Comparison of ENCODE assay signal across 18 cellular contexts in the genomic region with DNA sequence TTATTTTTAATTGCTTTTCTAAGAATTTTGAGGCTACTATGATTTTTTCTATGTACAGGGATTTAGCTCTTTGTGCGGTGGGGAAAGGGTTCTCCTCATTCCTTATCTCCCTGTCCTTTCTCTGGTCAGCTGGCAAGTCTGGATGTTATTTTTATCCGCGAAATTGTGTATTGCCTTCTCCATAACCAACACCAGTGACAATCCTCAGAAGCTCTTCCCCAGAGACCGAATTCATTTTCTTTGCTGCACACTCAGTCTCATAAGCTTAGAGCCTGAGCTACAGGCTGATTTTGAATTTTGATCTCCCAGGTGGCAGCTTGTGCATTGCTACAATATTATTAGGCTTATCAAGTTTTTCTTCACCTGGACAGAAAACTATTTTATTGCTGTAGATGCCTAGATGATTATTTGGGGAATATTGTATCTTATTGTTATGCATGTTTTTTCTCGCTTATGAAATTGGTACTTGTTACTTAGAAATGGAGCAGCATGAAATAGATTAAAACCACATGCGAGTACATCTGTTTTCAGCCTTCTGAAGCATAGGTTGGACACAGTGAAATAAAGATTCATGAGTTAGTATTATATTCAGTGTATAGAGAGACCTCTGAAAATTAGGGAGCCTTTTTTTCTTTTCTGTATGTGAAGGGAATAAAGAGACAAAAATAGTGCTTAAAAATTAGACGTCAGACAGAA. TPM values are rescaled to one million over a fixed set of nuclear protein-coding genes. Genes with fewer than 3 reads are reported as not detected.
DNase-seq lines count a peak whose midpoint lies in the region; TF ChIP-seq lines count a peak whose summit lies in the region.
"Had no signal": no experiment of that assay in that cellular context is flagged by ENCODE, and none has a peak within 500 bp of the region (broad histone marks: within the 10 kb centered on the region; RNA-seq: fewer than 3 reads in every experiment).

No MANE protein-coding gene starts in this region.

- H3K27me3 Mint-ChIP-seq in HFFc6 (ENCODE audit: insufficient read depth): no peaks in the 10 kb centered on the region
- H3K27me3 Mint-ChIP-seq: activated CD4-positive, alpha-beta T cell treated with anti-CD3 and anti-CD28 coated beads, Interleukin-2, amount 10 ng/mL, durations not matched to agents 7 days and 5 days; stimulated activated memory B cell treated with anti-CD40 and anti-IgM and Interleukin-4, amounts not matched to agents 10 μg/mL and 1 μg/mL and 100 μg/mL, for 72 hours had no signal

- no peak overlapping the region for H3K27ac Mint-ChIP-seq in HFFc6
- H3K27ac Mint-ChIP-seq: activated CD4-positive, alpha-beta T cell treated with anti-CD3 and anti-CD28 coated beads, Interleukin-2, amount 10 ng/mL, durations not matched to agents 7 days and 5 days; stimulated activated memory B cell treated with anti-CD40 and anti-IgM and Interleukin-4, amounts not matched to agents 10 μg/mL and 1 μg/mL and 100 μg/mL, for 72 hours had no signal

- H3K4me3 ChIP-seq in BE2C (ENCODE audit: low read depth, low read length) (peak overlapping the region; percentile 5; the same call in 1 of the 2 replicates), dorsolateral prefrontal cortex (peak overlapping the region in 40 of 59 donors; percentile 2 to 45 (median 27)), mesenchymal stem cell (ENCODE audit: insufficient read depth in 1 of 2, low read depth in 1 of 2, low read length in 2 of 2) (no peak overlapping the region)
- H3K4me3 ChIP-seq: esophagus muscularis mucosa, HAP-1 had no signal

- H3K4me3 Mint-ChIP-seq in HFFc6: no peak overlapping the region
- H3K4me3 Mint-ChIP-seq: activated CD4-positive, alpha-beta T cell treated with anti-CD3 and anti-CD28 coated beads, Interleukin-2, amount 10 ng/mL, durations not matched to agents 7 days and 5 days; stimulated activated memory B cell treated with anti-CD40 and anti-IgM and Interleukin-4, amounts not matched to agents 10 μg/mL and 1 μg/mL and 100 μg/mL, for 72 hours had no signal

- H3K36me3 Mint-ChIP-seq in HFFc6 (ENCODE audit: low read depth): no peaks in the 10 kb centered on the region

- H3K14ac ChIP-seq in mesenchymal stem cell (ENCODE audit: low read length in 2 of 2): no peak overlapping the region

- peaks cover 7% of the 10 kb centered on the region for H3K79me1 ChIP-seq in mesenchymal stem cell (replicated peaks; ENCODE audit: low read length, poor library complexity, severe bottlenecking)

- peaks cover 26% of the 10 kb centered on the region for H3K4me1 ChIP-seq in BE2C
- peaks cover 1% of the 10 kb centered on the region for H3K4me1 ChIP-seq in mesenchymal stem cell (ENCODE audit: control insufficient read depth, insufficient read depth, low read depth, low read length)

- peak overlapping the region; percentile 75 for H2AK5ac ChIP-seq in mesenchymal stem cell (ENCODE audit: low read length, severe bottlenecking)

- H3K9ac ChIP-seq in mesenchymal stem cell (ENCODE audit: low read length): no peak overlapping the region

- no peak overlapping the region for H3K4ac ChIP-seq in mesenchymal stem cell (ENCODE audit: low read depth in 1 of 2, low read length in 2 of 2)

- H2BK5ac ChIP-seq in mesenchymal stem cell (ENCODE audit: low read depth, low read length, poor library complexity, severe bottlenecking): no peak overlapping the region

- H4K8ac ChIP-seq in mesenchymal stem cell (ENCODE audit: low read length): no peak overlapping the region

- H3K4me2 ChIP-seq in mesenchymal stem cell (ENCODE audit: low read length, poor library complexity, severe bottlenecking): no peak overlapping the region

- H3K23ac ChIP-seq in mesenchymal stem cell (ENCODE audit: low read length in 2 of 2): no peak overlapping the region

- TF ChIP-seq CTCF in BE2C (IDR thresholded peaks at IDR 0.05; ENCODE audit: low read depth, low read length): no peak
- TF ChIP-seq CTCF in dorsolateral prefrontal cortex (IDR thresholded peaks at IDR 0.05 in 54 of 56, conservative IDR thresholded peaks at IDR 0.05 in 2 of 56; ENCODE audit: low read depth in 1 of 56, partially characterized antibody in 56 of 56): no peak
- TF ChIP-seq CTCF in HFFc6 (IDR thresholded peaks at IDR 0.05): no peak

- no peak overlapping the region for H2AFZ ChIP-seq in mesenchymal stem cell (ENCODE audit: low read depth, low read length)

- no peak overlapping the region for H4K91ac ChIP-seq in mesenchymal stem cell (ENCODE audit: low read length)

- H3K27me3 ChIP-seq in BE2C (no peaks in the 10 kb centered on the region), dorsolateral prefrontal cortex (no peaks in the 10 kb centered on the region), mesenchymal stem cell (ENCODE audit: control insufficient read depth in 1 of 2, insufficient read depth in 1 of 2, low read length in 2 of 2) (no peaks in the 10 kb centered on the region)
- H3K27me3 ChIP-seq: esophagus muscularis mucosa had no signal

- H3K36me3 ChIP-seq in BE2C (peaks cover 10% of the 10 kb centered on the region), mesenchymal stem cell (ENCODE audit: control insufficient read depth in 1 of 2, insufficient read depth in 2 of 2, low read depth in 1 of 2, low read length in 2 of 2) (peaks cover 6 to 29% of the 10 kb centered on the region in 2 experiments)
- H3K36me3 ChIP-seq: HAP-1 had no signal

- H3K9me3 ChIP-seq in BE2C (no peaks in the 10 kb centered on the region), mesenchymal stem cell (ENCODE audit: control insufficient read depth, low read length) (no peaks in the 10 kb centered on the region)
- H3K9me3 ChIP-seq: esophagus muscularis mucosa, HAP-1 had no signal

- no peaks in the 10 kb centered on the region for H3K4me1 Mint-ChIP-seq in HFFc6 (ENCODE audit: low read depth)
- H3K4me1 Mint-ChIP-seq: activated CD4-positive, alpha-beta T cell treated with anti-CD3 and anti-CD28 coated beads, Interleukin-2, amount 10 ng/mL, durations not matched to agents 7 days and 5 days had no signal

- H2BK120ac ChIP-seq in mesenchymal stem cell (ENCODE audit: low read depth, low read length): no peak overlapping the region

- H3K18ac ChIP-seq in mesenchymal stem cell (ENCODE audit: low read depth in 1 of 2, low read length in 2 of 2): no peak overlapping the region

- H3K27ac ChIP-seq in dorsolateral prefrontal cortex (peak overlapping the region in 58 of 59 donors; percentile 4 to 95 (median 83)), mesenchymal stem cell (ENCODE audit: low read length, poor library complexity, severe bottlenecking) (no peak overlapping the region)
- H3K27ac ChIP-seq: RWPE1 had no signal

- no peak overlapping the region for H2BK12ac ChIP-seq in mesenchymal stem cell (ENCODE audit: low read length in 2 of 2)

- intact Hi-C loops in dorsolateral prefrontal cortex (cut with DNase I): loop anchor here in 1 of 2 donors (5.0 kb wide), 1 partner anchor 57 kb away; no protein-coding TSS in a partner anchor

- DNase-seq in BE2C: peak; percentile 37
- DNase-seq in NCI-H526 treated with DMSO at 0.1 percent for 48 hours (lab: John Stamatoyannopoulos, UW): peak; percentile 26
- DNase-seq in dorsolateral prefrontal cortex: no peak
- DNase-seq in mesenchymal stem cell: no peak
- DNase-seq in DMS 273 (lab: John Stamatoyannopoulos, UW; ENCODE audit: unreplicated experiment): no peak
- DNase-seq in 8988T: no peak
- DNase-seq in NCI-H345 treated with DMSO at 0.1 percent for 48 hours (lab: John Stamatoyannopoulos, UW; ENCODE audit: unreplicated experiment): no peak
- no peak for DNase-seq in HFFc6
- DNase-seq: activated CD4-positive, alpha-beta T cell treated with anti-CD3 and anti-CD28 coated beads, Interleukin-2, amount 10 ng/mL, durations not matched to agents 7 days and 5 days; activated T-cell treated with anti-CD3 and anti-CD28 coated beads, Interleukin-2, amount 50 U/mL, for 48 hours; DMS 273 treated with DMSO at 0.1 percent for 48 hours; Kasumi-1; mammary epithelial cell; NCI-H146 had no signal

- no peak overlapping the region for H2BK15ac ChIP-seq in mesenchymal stem cell (ENCODE audit: low read depth, poor library complexity, severe bottlenecking)

- 75% methylated on average over 6 of the region's 7 CpGs for WGBS in mesenchymal stem cell

- H3K9me3 Mint-ChIP-seq in HFFc6: no peaks in the 10 kb centered on the region
- H3K9me3 Mint-ChIP-seq: activated CD4-positive, alpha-beta T cell treated with anti-CD3 and anti-CD28 coated beads, Interleukin-2, amount 10 ng/mL, durations not matched to agents 7 days and 5 days; stimulated activated memory B cell treated with anti-CD40 and anti-IgM and Interleukin-4, amounts not matched to agents 10 μg/mL and 1 μg/mL and 100 μg/mL, for 72 hours had no signal

RNA-seq across cellular contexts. Expression of a gene that starts 27.3 kb away (rescaled TPM):
- polyA plus RNA-seq in BE2C (2012; ENCODE audit: insufficient read depth, insufficient read length, low read depth): 18.9 TPM
- 100 to 1,000 TPM in 119 of 120 experiments, 10 to 100 TPM in 1; 95.3 to 182 (median 133) TPM for total RNA-seq in dorsolateral prefrontal cortex
- polyA plus RNA-seq in mesenchymal stem cell (2013, experiment 1 of 2): 12.8 TPM
- 12.4 TPM for polyA plus RNA-seq in mesenchymal stem cell (2013, experiment 2 of 2)
- total RNA-seq in HFFc6 (2021; fragmentation: NEBNext Ultra II Directional; extraction: Animal tissue kit (Norgen Biotek cat#: 25700)): 10 to 100 TPM; 19.5 to 25.9 (median 22.3) TPM

Comparison
In these comparisons a context has a peak if more than half of its experiments do, and no peak if none do; other contexts are left out.
1. DNase-seq: peak in BE2C (single experiment) and NCI-H526 treated with DMSO at 0.1 percent for 48 hours (single experiment); none in dorsolateral prefrontal cortex (0 of 10), mesenchymal stem cell (single experiment), DMS 273 (single experiment), 8988T (single experiment), NCI-H345 treated with DMSO at 0.1 percent for 48 hours (single experiment) and HFFc6 (single experiment).
2. H3K4me3 ChIP-seq: peak in BE2C (single experiment) and dorsolateral prefrontal cortex (40 of 59); none in mesenchymal stem cell (0 of 2).